ENCODE assay signal across 24 cellular contexts in the genomic region with DNA sequence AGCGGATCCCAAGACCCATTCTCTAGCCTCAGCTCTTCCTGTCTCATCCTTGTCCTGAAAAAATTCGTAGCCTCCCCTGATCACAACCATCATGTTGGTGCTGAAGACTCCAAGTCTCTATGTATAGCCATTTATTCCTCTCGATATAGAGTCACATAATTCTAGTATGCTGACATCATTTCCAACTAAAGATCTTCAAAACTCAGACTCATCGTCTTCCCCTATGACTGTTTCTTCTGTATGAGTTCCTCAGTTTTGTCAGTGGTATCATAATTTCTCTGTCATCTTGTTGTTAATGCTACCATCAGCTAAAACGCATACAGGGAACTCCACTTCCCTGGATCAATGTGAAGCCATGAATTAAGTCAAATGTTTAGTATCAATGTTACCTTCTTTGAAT. TPM values are rescaled to one million over a fixed set of nuclear protein-coding genes. Genes with fewer than 3 reads are reported as not detected.
"Had no signal": no experiment of that assay in that cellular context is flagged by ENCODE, and none has a peak within 500 bp of the region (broad histone marks: within the 10 kb centered on the region; RNA-seq: fewer than 3 reads in every experiment).

No MANE protein-coding gene starts in this region.

- H3K36me3 Mint-ChIP-seq: activated naive CD8-positive, alpha-beta T cell had no signal

- H3K36me3 ChIP-seq: brain microvascular endothelial cell, cardiac muscle cell had no signal

- H3K27ac Mint-ChIP-seq: activated CD8-positive, alpha-beta T cell treated with anti-CD3 and anti-CD28 coated beads for 36 hours; activated naive CD8-positive, alpha-beta T cell; activated T-helper 1 cell treated with anti-CD3 and anti-CD28 coated beads, Interleukin-12 subunit alpha, Interleukin-12 subunit beta, Interleukin-2, Interleukin-4 antibody, amounts not matched to agents 30 ng/mL and 10 ng/mL and 1 ng/mL, durations not matched to agents 14 hours and 24 hours and 36 hours had no signal

- H3K4me3 Mint-ChIP-seq: activated CD8-positive, alpha-beta T cell treated with anti-CD3 and anti-CD28 coated beads for 36 hours; activated naive CD8-positive, alpha-beta T cell; activated T-helper 1 cell treated with anti-CD3 and anti-CD28 coated beads, Interleukin-12 subunit alpha, Interleukin-12 subunit beta, Interleukin-2, Interleukin-4 antibody, amounts not matched to agents 30 ng/mL and 10 ng/mL and 1 ng/mL, durations not matched to agents 14 hours and 24 hours and 36 hours had no signal

- H3K27ac ChIP-seq: brain microvascular endothelial cell, cardiac muscle cell, VCaP had no signal

- FAIRE-seq: K562, RCC 7860 had no signal

- DNase-seq: activated CD4-positive, CD25-positive, alpha-beta regulatory T cell; activated CD8-positive, alpha-beta memory T cell treated with anti-CD3 and anti-CD28 coated beads, Interleukin-2, amount 50 U/mL, for 4 hours; activated CD8-positive, alpha-beta T cell treated with anti-CD3 and anti-CD28 coated beads for 36 hours; activated effector memory CD4-positive, alpha-beta T cell treated with anti-CD3 and anti-CD28 coated beads, Interleukin-2, amount 50 U/mL, for 16 hours; activated naive CD4-positive, alpha-beta T cell treated with Interleukin-2 at 50 U/mL for 16 hours; amygdala; brain microvascular endothelial cell; Karpas-422; MM.1S; NCI-H1105; NCI-H1436; NCI-H1694 treated with DMSO at 0.1 percent for 48 hours; NCI-H2029 treated with DMSO at 0.1 percent for 48 hours; NCI-H446; NCI-H524; SHP77; T-helper 1 cell had no signal

- ATAC-seq: activated CD8-positive, alpha-beta T cell treated with anti-CD3 and anti-CD28 coated beads for 36 hours; K562 had no signal

- H3K27me3 ChIP-seq: brain microvascular endothelial cell, cardiac muscle cell had no signal

- H3K9me3 Mint-ChIP-seq: activated CD8-positive, alpha-beta T cell treated with anti-CD3 and anti-CD28 coated beads for 36 hours; activated T-helper 1 cell treated with anti-CD3 and anti-CD28 coated beads, Interleukin-12 subunit alpha, Interleukin-12 subunit beta, Interleukin-2, Interleukin-4 antibody, amounts not matched to agents 30 ng/mL and 10 ng/mL and 1 ng/mL, durations not matched to agents 14 hours and 24 hours and 36 hours had no signal

- H3K4me3 ChIP-seq: cardiac muscle cell, K562 had no signal

RNA-seq across cellular contexts. Expression of gene UNC5C, which starts 41.2 kb away (rescaled TPM):
- total RNA-seq: activated CD8-positive, alpha-beta T cell treated with anti-CD3 and anti-CD28 coated beads for 36 hours; activated T-helper 1 cell treated with anti-CD3 and anti-CD28 coated beads, Interleukin-12 subunit alpha, Interleukin-12 subunit beta, Interleukin-2, Interleukin-4 antibody, amounts not matched to agents 30 ng/mL and 10 ng/mL and 1 ng/mL, durations not matched to agents 14 hours and 24 hours and 36 hours; T-helper 2 cell treated with Interferon-gamma antibody and Interleukin-4, amounts not matched to agents 100 ng/mL and 5 ng/mL, for 36 hours had no signal
